26 cellular contexts compared by ENCODE assay signal in genomic region chr5:37950436-37950835, GRCh38.
"Had no signal": no experiment of that assay in that cellular context is flagged by ENCODE, and none has a peak within 500 bp of the region (broad histone marks: within the 10 kb centered on the region; RNA-seq: fewer than 3 reads in every experiment).

No MANE protein-coding gene starts in this region.

- H3K79me2 ChIP-seq: parathyroid adenoma had no signal

- H3K4me3 ChIP-seq: ovary, psoas muscle, right lobe of liver, sigmoid colon, stomach, thoracic aorta, thyroid gland, tibial nerve, upper lobe of left lung, vagina had no signal

- ATAC-seq: natural killer cell treated with Interleukin-12 subunit alpha and Interleukin-12 subunit beta and Interleukin-15 and Interleukin-18, amount 100 ng/mL, for 72 hours; psoas muscle; right cardiac atrium; right lobe of liver; stimulated activated effector memory CD8-positive, alpha-beta T cell treated with anti-CD3 and anti-CD28 coated beads, Interleukin-12 subunit alpha, Interleukin-12 subunit beta, amount 100 ng/mL, for 72 hours; stimulated activated naive B cell treated with anti-CD40 and anti-IgM and Interleukin-4, amounts not matched to agents 10 μg/mL and 1 μg/mL and 100 μg/mL, for 72 hours had no signal

- DNase-seq: nephron progenitor cell; nucleus accumbens; ovary; posterior cingulate gyrus; psoas muscle; right cardiac atrium; right lobe of liver; sigmoid colon; small intestine; stimulated activated CD4-positive, alpha-beta T cell treated with anti-CD3 and anti-CD28 coated beads, Interleukin-15, amount 100 ng/mL, for 24 hours; stimulated activated CD4-positive, alpha-beta T cell treated with anti-CD3 and anti-CD28 coated beads, Interleukin-2, amount 100 ng/mL, for 24 hours; stimulated activated CD4-positive, alpha-beta T cell treated with anti-CD3 and anti-CD28 coated beads, Interleukin-2, amount 100 ng/mL, for 48 hours; stimulated activated CD4-positive, alpha-beta T cell treated with anti-CD3 and anti-CD28 coated beads, Interleukin-4, amount 100 ng/mL, for 24 hours; stimulated activated naive B cell treated with anti-CD40 and anti-IgM and Interleukin-4, amounts not matched to agents 10 μg/mL and 1 μg/mL and 100 μg/mL, for 72 hours; stimulated activated naive CD4-positive, alpha-beta T cell treated with Interleukin-2 at 50 U/mL for 16 hours; stomach; thyroid gland; trophoblast cell; upper lobe of left lung had no signal

- H2AFZ ChIP-seq: parathyroid adenoma had no signal

- H3K27me3 ChIP-seq: neutrophil, ovary, right lobe of liver, sigmoid colon, stomach, thyroid gland, tibial nerve, upper lobe of left lung, vagina had no signal

- H3K27ac ChIP-seq: neutrophil, ovary, parathyroid adenoma, psoas muscle, right lobe of liver, sigmoid colon, stomach, thoracic aorta, thyroid gland, tibial nerve, upper lobe of left lung, vagina had no signal

- H3K36me3 ChIP-seq: neutrophil, ovary, right lobe of liver, sigmoid colon, stomach, thoracic aorta, thyroid gland, tibial nerve, upper lobe of left lung, vagina had no signal

- H3K4me1 ChIP-seq: parathyroid adenoma, psoas muscle, right lobe of liver, sigmoid colon, stomach, thyroid gland, tibial nerve, upper lobe of left lung, vagina had no signal

- H3K9me3 ChIP-seq: neutrophil, ovary, psoas muscle, right lobe of liver, sigmoid colon, thoracic aorta, thyroid gland, tibial nerve, upper lobe of left lung, vagina had no signal

- H3K9ac ChIP-seq: parathyroid adenoma had no signal
